Comparison of ENCODE assay signal across 15 cellular contexts in the genomic region with DNA sequence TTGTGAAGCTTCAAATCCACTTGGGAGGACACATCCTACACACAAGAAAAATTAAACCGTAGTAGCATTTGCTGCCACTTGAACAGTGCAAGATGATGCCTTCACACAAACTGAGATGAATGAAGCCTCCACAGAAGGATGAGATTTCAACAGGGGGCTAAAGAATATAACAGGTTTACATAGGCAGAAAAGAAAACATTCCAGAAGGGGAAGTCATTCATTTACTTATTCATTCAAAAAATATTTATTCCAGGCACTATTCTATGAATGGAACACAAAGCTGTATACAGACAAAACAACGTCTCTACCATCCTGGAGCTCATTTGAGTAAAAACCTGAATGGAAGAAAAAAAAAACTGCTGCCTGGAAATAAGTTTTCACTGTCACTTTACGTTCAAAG.
"Had no signal": no experiment of that assay in that cellular context is flagged by ENCODE, and none has a peak within 500 bp of the region (broad histone marks: within the 10 kb centered on the region; RNA-seq: fewer than 3 reads in every experiment).

No MANE protein-coding gene starts in this region.

- H3K27ac ChIP-seq: breast epithelium, lower lobe of right lung, right atrium auricular region, tibial nerve, vagina had no signal

- DNase-seq: activated CD4-positive, alpha-beta memory T cell treated with anti-CD3 and anti-CD28 coated beads, Interleukin-2, amount 10 ng/mL, durations not matched to agents 7 days and 5 days; activated CD4-positive, alpha-beta T cell treated with anti-CD3 and anti-CD28 coated beads for 4 hours; activated gamma-delta T cell treated with Interleukin-2 at 50 U/mL for 16 hours; activated T-cell treated with anti-CD3 and anti-CD28 coated beads, Interleukin-2, amount 50 U/mL, for 4 hours; left colon; lower lobe of right lung; small intestine; stimulated activated CD4-positive, alpha-beta T cell treated with anti-CD3 and anti-CD28 coated beads, Interleukin-4, amount 100 ng/mL, for 4 hours; stimulated activated CD8-positive, alpha-beta memory T cell treated with anti-CD3 and anti-CD28 coated beads, Interleukin-4, amount 100 ng/mL, for 48 hours; stimulated activated naive CD4-positive, alpha-beta T cell treated with Interleukin-2 at 50 U/mL for 16 hours; T-helper 2 cell had no signal

- H3K27me3 ChIP-seq: breast epithelium, tibial nerve, vagina had no signal

- H3K9me3 ChIP-seq: breast epithelium, lower lobe of right lung, right atrium auricular region, tibial nerve, vagina had no signal

- H3K4me1 ChIP-seq: breast epithelium, lower lobe of right lung, right atrium auricular region, tibial nerve, vagina had no signal

- ATAC-seq: activated T-cell treated with anti-CD3 and anti-CD28 coated beads, Interleukin-2, amount 50 U/mL, for 4 hours; left colon; lower lobe of right lung had no signal

- H3K36me3 ChIP-seq: breast epithelium, lower lobe of right lung, right atrium auricular region, tibial nerve, vagina had no signal

- H3K4me3 ChIP-seq: breast epithelium, lower lobe of right lung, right atrium auricular region, tibial nerve, vagina had no signal
